ENCODE assay signal across 20 cellular contexts in the genomic region with DNA sequence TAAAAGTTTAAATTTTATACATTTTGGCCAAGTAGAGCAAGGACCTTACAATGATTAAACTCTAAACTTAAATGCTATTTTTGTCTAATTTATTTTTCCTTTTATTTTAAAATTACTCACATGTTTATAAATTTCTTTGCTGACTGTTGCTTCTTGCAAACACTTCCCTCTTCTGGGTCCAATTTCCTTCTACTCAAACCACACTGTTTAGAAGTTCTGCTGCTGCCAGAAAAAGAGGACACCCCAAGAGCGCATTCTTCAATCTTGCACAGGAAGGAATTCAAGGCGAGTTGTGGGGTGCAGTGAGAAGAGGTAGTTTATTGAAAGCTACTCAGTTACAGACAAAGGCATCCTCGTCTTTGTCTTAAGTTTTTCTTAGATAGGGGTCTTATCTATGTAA.
"Had no signal": no experiment of that assay in that cellular context is flagged by ENCODE, and none has a peak within 500 bp of the region (broad histone marks: within the 10 kb centered on the region; RNA-seq: fewer than 3 reads in every experiment).

No MANE protein-coding gene starts in this region.

- ATAC-seq: activated T-cell treated with anti-CD3 and anti-CD28 coated beads, Interleukin-2, amount 50 U/mL, for 4 hours; effector memory CD8-positive, alpha-beta T cell; esophagus mucosa; natural killer cell treated with Interleukin-12 subunit alpha and Interleukin-12 subunit beta and Interleukin-15 and Interleukin-18, amount 100 ng/mL, for 72 hours; psoas muscle; stimulated activated naive CD8-positive, alpha-beta T cell treated with anti-CD3 and anti-CD28 coated beads, Interleukin-15, amount 100 ng/mL, for 72 hours; WTC11 had no signal

- H3K4me3 ChIP-seq: adrenal gland, dorsolateral prefrontal cortex, left ventricle myocardium inferior, ovary, psoas muscle, right atrium auricular region, spleen, suprapubic skin, tibial nerve had no signal

- DNase-seq: activated CD8-positive, alpha-beta memory T cell treated with anti-CD3 and anti-CD28 coated beads, Interleukin-2, amount 50 U/mL, for 48 hours; activated naive CD4-positive, alpha-beta T cell; activated T-cell treated with anti-CD3 and anti-CD28 coated beads, Interleukin-2, amount 50 U/mL, for 4 hours; adrenal gland; central memory CD4-positive, alpha-beta T cell; dorsolateral prefrontal cortex; effector memory CD8-positive, alpha-beta T cell; hippocampal formation; left ventricle myocardium inferior; ovary; psoas muscle; spleen; stimulated activated CD4-positive, alpha-beta T cell treated with anti-CD3 and anti-CD28 coated beads, Interleukin-4, amount 100 ng/mL, for 4 hours; stimulated activated naive CD8-positive, alpha-beta T cell treated with anti-CD3 and anti-CD28 coated beads, Interleukin-15, amount 100 ng/mL, for 72 hours had no signal
